Comparison of ENCODE assay signal across 8 cellular contexts in genomic region chr17:17236295-17237025, GRCh38. TPM values are rescaled to one million over a fixed set of nuclear protein-coding genes. Genes with fewer than 3 reads are reported as not detected.
DNase-seq lines count a peak whose midpoint lies in the region; ATAC-seq and TF ChIP-seq lines count a peak whose summit lies in the region.

No MANE protein-coding gene starts in this region.

- ATAC-seq in HG03039 (IDR thresholded peaks at IDR 0.05; ENCODE audit: unreplicated experiment) (peak; percentile 20), RWPE2 (ENCODE audit: low read depth) (peak; percentile 43)

- no peaks in the 10 kb centered on the region for H3K9me3 Mint-ChIP-seq in mesothelial cell of epicardium

- peak overlapping the region; percentile 88 for H3K4me3 Mint-ChIP-seq in mesothelial cell of epicardium

- DNase-seq in NCI-H1436 (lab: John Stamatoyannopoulos, UW) (peak; percentile 27), NCI-H1436 treated with DMSO at 0.1 percent for 48 hours (lab: John Stamatoyannopoulos, UW) (no peak), RWPE2 (ENCODE audit: low spot score) (no peak), mesothelial cell of epicardium (ENCODE audit: low spot score in 2 of 2, unreplicated experiment in 2 of 2) (no peak), DMS153 treated with DMSO at 0.1 percent for 48 hours (lab: John Stamatoyannopoulos, UW; ENCODE audit: unreplicated experiment) (no peak)

- peaks cover 23% of the 10 kb centered on the region for H3K4me1 Mint-ChIP-seq in mesothelial cell of epicardium

- peaks cover 5% of the 10 kb centered on the region for H3K36me3 Mint-ChIP-seq in mesothelial cell of epicardium

- H3K27ac ChIP-seq in RWPE2 (ENCODE audit: poor library complexity, severe bottlenecking) (peak overlapping the region; percentile 59), ectodermal cell (ENCODE audit: insufficient read depth, low read depth, low read length, poor library complexity, severe bottlenecking) (peak overlapping the region; percentile 99), urinary bladder (ENCODE audit: low read depth) (peak overlapping the region; percentile 89)

- TF ChIP-seq CTCF in RWPE2 (IDR thresholded peaks at IDR 0.05; ENCODE audit: poor library complexity, severe bottlenecking) (no peak), mesothelial cell of epicardium (IDR thresholded peaks at IDR 0.05; ENCODE audit: unreplicated experiment) (no peak)

- WGBS in ectodermal cell, 2 experiments: 3% methylated on average over 31 of the region's 31 CpGs
- 1% methylated on average over 31 of the region's 31 CpGs for WGBS in urinary bladder

- H3K4me1 ChIP-seq in RWPE2 (ENCODE audit: insufficient read depth, poor library complexity, severe bottlenecking): no peaks in the 10 kb centered on the region
- peaks cover 12% of the 10 kb centered on the region for H3K4me1 ChIP-seq in ectodermal cell (ENCODE audit: control insufficient read depth, insufficient read depth, low read length)
- no peaks in the 10 kb centered on the region for H3K4me1 ChIP-seq in urinary bladder (ENCODE audit: insufficient read depth)

- peak overlapping the region; percentile 97 for H3K27ac Mint-ChIP-seq in mesothelial cell of epicardium

- peaks cover 8% of the 10 kb centered on the region for H3K36me3 ChIP-seq in RWPE2 (ENCODE audit: low read depth)
- peaks cover 5% of the 10 kb centered on the region for H3K36me3 ChIP-seq in ectodermal cell (ENCODE audit: control insufficient read depth, insufficient read depth, low read length)
- no peaks in the 10 kb centered on the region for H3K36me3 ChIP-seq in urinary bladder (ENCODE audit: insufficient read depth)

- no peaks in the 10 kb centered on the region for H3K27me3 Mint-ChIP-seq in mesothelial cell of epicardium (ENCODE audit: low read depth)

- H3K27me3 ChIP-seq in RWPE2 (ENCODE audit: insufficient read depth, poor library complexity, severe bottlenecking) (no peaks in the 10 kb centered on the region), ectodermal cell (ENCODE audit: control insufficient read depth, insufficient read depth, low read length, poor library complexity, severe bottlenecking) (no peaks in the 10 kb centered on the region)

- H3K9me3 ChIP-seq in RWPE2 (ENCODE audit: severe bottlenecking): no peaks in the 10 kb centered on the region
- no peaks in the 10 kb centered on the region for H3K9me3 ChIP-seq in ectodermal cell (ENCODE audit: control insufficient read depth, low read length)

- H3K4me3 ChIP-seq in RWPE2 (ENCODE audit: severe bottlenecking) (peak overlapping the region; percentile 86), ectodermal cell (ENCODE audit: insufficient read depth, low read depth, low read length) (peak overlapping the region; percentile 98), urinary bladder (ENCODE audit: low read depth, low read length) (peak overlapping the region; percentile 89)

RNA-seq across cellular contexts. Expression of gene FLCN, which starts 0.5 kb away (rescaled TPM):
- 30.9 TPM for polyA plus RNA-seq in ectodermal cell (2013, experiment 1 of 4)
- 30.0 TPM for polyA plus RNA-seq in ectodermal cell (2013, experiment 2 of 4)
- polyA plus RNA-seq in ectodermal cell (2013, experiment 3 of 4): 21.6 TPM
- 20.8 TPM for polyA plus RNA-seq in ectodermal cell (2013, experiment 4 of 4)
- total RNA-seq in mesothelial cell of epicardium (50.4 to 57.2 TPM (median 53.0 TPM) in 3 replicates), urinary bladder (31.3 TPM)
- 35.9 TPM for polyA plus RNA-seq in urinary bladder

RNA-seq across cellular contexts. Expression of gene PLD6, which starts 30.3 kb away (rescaled TPM):
- 1.00 TPM for polyA plus RNA-seq in ectodermal cell (2013, experiment 1 of 4)
- polyA plus RNA-seq in ectodermal cell (2013, experiment 2 of 4): 1.7 TPM
- 0.80 TPM for polyA plus RNA-seq in ectodermal cell (2013, experiment 3 of 4)
- polyA plus RNA-seq in ectodermal cell (2013, experiment 4 of 4): 0.77 TPM
- total RNA-seq in mesothelial cell of epicardium (1.7 to 2.4 TPM (median 2.3 TPM) in 3 replicates), urinary bladder (2.8 TPM)
- polyA plus RNA-seq in urinary bladder: 5.1 TPM

RNA-seq across cellular contexts. Expression of gene COPS3, which starts 44.6 kb away (rescaled TPM):
- 103 TPM for polyA plus RNA-seq in ectodermal cell (2013, experiment 1 of 4)
- 102 TPM for polyA plus RNA-seq in ectodermal cell (2013, experiment 2 of 4)
- polyA plus RNA-seq in ectodermal cell (2013, experiment 3 of 4): 83.3 TPM
- polyA plus RNA-seq in ectodermal cell (2013, experiment 4 of 4): 84.6 TPM
- 57.8 to 65.0 TPM (median 63.5 TPM) in 3 replicates for total RNA-seq in mesothelial cell of epicardium
- 81.4 TPM for total RNA-seq in urinary bladder
- polyA plus RNA-seq in urinary bladder: 51.1 TPM
